ENCODE assay signal across 8 cellular contexts in the genomic region with DNA sequence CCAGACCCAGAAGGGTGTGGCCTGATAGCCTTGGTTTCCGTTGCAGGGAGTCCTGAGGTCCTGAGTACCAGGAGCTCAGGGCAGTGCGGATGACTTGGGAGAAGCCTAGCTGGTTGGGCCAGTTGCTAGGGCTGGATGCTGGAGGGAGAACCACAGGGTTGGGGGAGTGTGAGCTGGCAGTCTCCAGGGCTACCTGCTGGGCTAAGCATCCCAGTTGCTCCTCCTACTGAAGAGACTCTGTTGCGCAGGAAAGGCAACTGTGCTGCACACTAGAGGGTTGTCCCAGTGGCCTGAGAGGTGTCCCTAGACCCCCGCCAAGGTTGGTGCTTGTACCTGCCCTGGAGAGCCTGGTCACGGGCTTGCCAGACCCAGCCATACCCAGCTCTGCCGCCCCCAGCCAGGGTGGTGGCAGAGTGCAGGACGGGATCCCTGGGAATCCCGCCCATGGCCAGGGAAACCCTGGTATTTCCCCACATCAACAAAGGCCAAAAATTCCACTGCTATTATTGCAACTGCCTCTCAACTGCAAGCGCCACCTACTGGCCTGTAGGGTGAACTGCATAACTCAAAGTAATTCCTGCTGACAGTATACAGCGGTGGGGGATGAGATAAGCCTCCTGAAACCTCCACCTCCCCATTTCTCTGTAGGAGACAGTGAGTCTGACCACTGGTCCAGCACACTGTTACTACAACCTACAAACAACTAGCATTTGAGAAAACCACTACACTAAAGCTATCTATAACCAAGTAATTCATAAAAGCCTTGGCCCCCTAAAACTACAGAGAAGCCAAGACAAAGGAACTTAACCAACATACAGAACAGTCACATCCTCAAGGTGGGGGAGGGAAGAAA.
DNase-seq lines count a peak whose midpoint lies in the region; ATAC-seq and TF ChIP-seq lines count a peak whose summit lies in the region.

No MANE protein-coding gene starts in this region.

- TF ChIP-seq RAD21 in IMR-90 (IDR thresholded peaks at IDR 0.05; ENCODE audit: low read length), result peak; percentile 54

- H2BK20ac ChIP-seq in IMR-90 (ENCODE audit: low read depth, low read length), result no peak overlapping the region

- no peak for TF ChIP-seq POLR2A in IMR-90 (IDR thresholded peaks at IDR 0.05; ENCODE audit: low read depth, low read length)

- H2AK9ac ChIP-seq in IMR-90 (replicated peaks; ENCODE audit: low read depth, low read length, poor library complexity), result peak overlapping the region; percentile 1

- H3K4me3 ChIP-seq in IMR-90 (ENCODE audit: insufficient read depth, low read depth, low read length) (no peak overlapping the region), astrocyte of the cerebellum (ENCODE audit: low read depth, low read length) (no peak overlapping the region)

- H4K5ac ChIP-seq in IMR-90 (ENCODE audit: low read depth, low read length), result no peak overlapping the region

- H3K4me1 ChIP-seq in IMR-90 (ENCODE audit: control insufficient read depth, insufficient read depth, low read length), result no peaks in the 10 kb centered on the region

- H2BK120ac ChIP-seq in IMR-90 (ENCODE audit: low read depth, low read length), result no peak overlapping the region

- H4K20me1 ChIP-seq in IMR-90 (ENCODE audit: insufficient read depth, low read length), result peaks cover 29% of the 10 kb centered on the region

- H3K18ac ChIP-seq in IMR-90 (ENCODE audit: low read depth, low read length), result no peak overlapping the region

- H3K9ac ChIP-seq in IMR-90 (ENCODE audit: low read depth, low read length), result no peak overlapping the region

- dilution Hi-C loops in IMR-90 (cut with HindIII; ENCODE audit: low sequenced_read_pairs, unreplicated experiment), result no loop called here

- H3K27me3 ChIP-seq in IMR-90 (ENCODE audit: control insufficient read depth, insufficient read depth, low read length), result no peaks in the 10 kb centered on the region

- no peak overlapping the region for H3K27ac ChIP-seq in IMR-90 (ENCODE audit: insufficient read depth, low read length)

- H3K36me3 ChIP-seq in IMR-90 (ENCODE audit: control insufficient read depth, insufficient read depth, low read length), result no peaks in the 10 kb centered on the region; the same call in 1 of the 2 replicates

- no peak overlapping the region for H2BK15ac ChIP-seq in IMR-90 (ENCODE audit: low read depth, low read length)

- DNase-seq in Daoy (ENCODE audit: low read depth) (peak; percentile 75), IMR-90 (peak; percentile 50), T follicular helper cell (ENCODE audit: low read depth) (peak; percentile 45), astrocyte of the cerebellum (ENCODE audit: low read depth) (no peak), kidney glomerular epithelial cell (lab: John Stamatoyannopoulos, UW) (peak; percentile 46), cerebellum (ENCODE audit: low spot score) (no peak)
- peak; percentile 47 for DNase-seq in stimulated activated CD8-positive, alpha-beta memory T cell treated with anti-CD3 and anti-CD28 coated beads, Interleukin-12 subunit alpha, Interleukin-12 subunit beta, amount 100 ng/mL, for 1 hour (ENCODE audit: low read depth)

- intact Hi-C loops in IMR-90 (cut with micrococcal nuclease), result loop anchor here (1.0 to 5.0 kb wide), 3 partner anchors 164 to 510 kb away; no protein-coding TSS in a partner anchor

- H4K91ac ChIP-seq in IMR-90 (ENCODE audit: insufficient read depth, low read depth, low read length), result no peak overlapping the region

- H3K14ac ChIP-seq in IMR-90 (replicated peaks; ENCODE audit: low read depth, low read length), result no peak overlapping the region

- H3K9me3 ChIP-seq in IMR-90 (ENCODE audit: control insufficient read depth, insufficient read depth, low read length), result no peaks in the 10 kb centered on the region

- WGBS in IMR-90 (ENCODE audit: extremely low coverage in 2 of 2, insufficient read length in 1 of 2), 2 experiments, result 84% methylated on average over 4 of the region's 10 CpGs; no CpG with 5 or more reads in 1 of the 2 experiments

- TF ChIP-seq CTCF in IMR-90 (conservative IDR thresholded peaks at IDR 0.05; ENCODE audit: low read depth, low read length) (peak; percentile 82), astrocyte of the cerebellum (IDR thresholded peaks at IDR 0.05; ENCODE audit: low read depth, low read length, missing control alignments) (peak; percentile 81)

- peak overlapping the region; percentile 27 for H2AFZ ChIP-seq in IMR-90 (replicated peaks; ENCODE audit: low read length, poor library complexity)

- in situ Hi-C loops in IMR-90 (cut with MboI; ENCODE audit: low sequenced_read_pairs), result no loop called here
- in situ Hi-C loops in astrocyte of the cerebellum (cut with HindIII; ENCODE audit: low sequenced_read_pairs), result no loop called here

- H2AK5ac ChIP-seq in IMR-90 (ENCODE audit: low read depth, low read length), result no peak overlapping the region

- POLR2A ChIA-PET in IMR-90 (lab: Charles Lee; ENCODE audit: unreplicated experiment), result no interaction called here

- H3K9me1 ChIP-seq in IMR-90 (ENCODE audit: insufficient read depth, low read length), result peaks cover 2% of the 10 kb centered on the region; the same call in 1 of the 2 replicates

- H3K79me1 ChIP-seq in IMR-90 (ENCODE audit: low read depth in 1 of 2, low read length in 2 of 2), result peaks cover 7 to 21% of the 10 kb centered on the region in 2 experiments; a peak in 2 of 4 replicates

- H3K56ac ChIP-seq in IMR-90 (ENCODE audit: extremely low read depth, insufficient read depth, low read length), result no peak overlapping the region

- H3K4ac ChIP-seq in IMR-90 (ENCODE audit: low read depth, low read length), result no peak overlapping the region

- ATAC-seq in GM21390 (IDR thresholded peaks at IDR 0.05; ENCODE audit: unreplicated experiment) (peak; percentile 88), IMR-90 (ENCODE audit: low read depth) (peak; percentile 95)

- no peak overlapping the region for H2BK5ac ChIP-seq in IMR-90 (ENCODE audit: low read depth, low read length, poor library complexity, severe bottlenecking)

- H4K8ac ChIP-seq in IMR-90 (ENCODE audit: low read depth in 2 of 2, low read length in 2 of 2), result no peak overlapping the region

- no TSS peak for BruUV-seq in IMR-90 (replicated peaks; lab: Mats Ljungman, UMichigan)

- no peak overlapping the region for H3K4me2 ChIP-seq in IMR-90 (ENCODE audit: low read depth, low read length)

- H3K23ac ChIP-seq in IMR-90 (ENCODE audit: low read depth, low read length), result no peak overlapping the region

- CTCF ChIA-PET in IMR-90 (lab: Yijun Ruan, JAX), result interaction anchor here (0.8 to 2.3 kb wide), 4 partner anchors 9 to 121 kb away, joined by 3 to 9 read pairs (median 4); no protein-coding TSS in a partner anchor

TF ChIP-seq in IMR-90, 13 proteins besides CTCF, POLR2A, EP300 and RAD21:
- TF ChIP-seq SMC3 (IDR thresholded peaks at IDR 0.05; ENCODE audit: low read depth, low read length) (peak; percentile 63), CEBPB (IDR thresholded peaks at IDR 0.05; ENCODE audit: low read depth, low read length) (peak; percentile 40), MAFK (IDR thresholded peaks at IDR 0.05; ENCODE audit: low read depth, low read length) (no peak)
TF ChIP-seq in IMR-90: peak in this region for 2.

Comparison
In these comparisons a context has a peak if more than half of its experiments do, and no peak if none do; other contexts are left out.
1. DNase-seq: peak in Daoy (single experiment), IMR-90 (single experiment), T follicular helper cell (single experiment), kidney glomerular epithelial cell (single experiment) and stimulated activated CD8-positive, alpha-beta memory T cell treated with anti-CD3 and anti-CD28 coated beads, Interleukin-12 subunit alpha, Interleukin-12 subunit beta, amount 100 ng/mL, for 1 hour (single experiment); none in astrocyte of the cerebellum (single experiment) and cerebellum (single experiment).